ENCODE assay signal across 1 cellular context in the genomic region with DNA sequence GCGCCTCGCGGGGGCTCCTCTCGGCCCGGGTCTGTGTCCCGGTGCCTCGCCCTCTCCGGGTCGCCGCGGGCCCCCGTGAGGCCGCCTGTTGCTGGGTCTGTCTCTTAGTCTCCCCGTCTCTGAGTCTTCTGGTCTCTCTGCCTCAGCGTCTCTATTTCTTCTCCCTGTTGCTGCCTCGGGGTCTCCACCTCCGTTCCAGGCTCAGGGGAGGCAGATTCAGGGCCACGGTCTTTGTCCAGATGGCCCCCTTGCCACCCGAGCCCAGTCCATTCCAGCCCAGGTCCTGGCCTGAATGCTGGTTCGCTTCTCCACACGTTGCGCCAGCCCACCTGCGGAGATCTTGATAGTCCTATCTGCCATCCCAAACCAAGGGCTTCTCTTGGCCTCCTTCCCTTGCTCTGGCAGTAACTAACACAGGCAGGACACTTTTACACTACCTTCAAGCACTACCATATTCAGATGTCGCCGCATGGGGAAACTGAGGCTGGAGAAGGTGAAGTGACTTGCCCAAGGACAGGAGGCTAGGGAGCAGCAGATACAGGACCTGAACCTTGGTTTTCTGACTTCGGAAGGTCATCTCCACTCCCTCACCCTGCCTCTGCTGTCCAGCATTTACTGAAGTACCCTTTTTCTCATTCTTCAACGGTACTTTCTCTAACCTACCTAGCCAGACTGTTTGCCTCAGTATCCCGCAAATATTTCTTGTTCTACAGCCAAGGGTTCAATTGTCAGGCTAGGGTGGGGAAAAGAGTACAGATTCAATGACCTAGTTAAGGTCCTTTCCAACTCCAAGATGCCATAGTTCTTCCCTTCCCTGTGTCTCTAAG.
TF ChIP-seq lines count a peak whose summit lies in the region.

No MANE protein-coding gene starts in this region.

TF ChIP-seq in Ishikawa, 13 proteins besides CTCF, POLR2A, EP300 and RAD21 (continued from another document):
- TF ChIP-seq, protein P1, sequence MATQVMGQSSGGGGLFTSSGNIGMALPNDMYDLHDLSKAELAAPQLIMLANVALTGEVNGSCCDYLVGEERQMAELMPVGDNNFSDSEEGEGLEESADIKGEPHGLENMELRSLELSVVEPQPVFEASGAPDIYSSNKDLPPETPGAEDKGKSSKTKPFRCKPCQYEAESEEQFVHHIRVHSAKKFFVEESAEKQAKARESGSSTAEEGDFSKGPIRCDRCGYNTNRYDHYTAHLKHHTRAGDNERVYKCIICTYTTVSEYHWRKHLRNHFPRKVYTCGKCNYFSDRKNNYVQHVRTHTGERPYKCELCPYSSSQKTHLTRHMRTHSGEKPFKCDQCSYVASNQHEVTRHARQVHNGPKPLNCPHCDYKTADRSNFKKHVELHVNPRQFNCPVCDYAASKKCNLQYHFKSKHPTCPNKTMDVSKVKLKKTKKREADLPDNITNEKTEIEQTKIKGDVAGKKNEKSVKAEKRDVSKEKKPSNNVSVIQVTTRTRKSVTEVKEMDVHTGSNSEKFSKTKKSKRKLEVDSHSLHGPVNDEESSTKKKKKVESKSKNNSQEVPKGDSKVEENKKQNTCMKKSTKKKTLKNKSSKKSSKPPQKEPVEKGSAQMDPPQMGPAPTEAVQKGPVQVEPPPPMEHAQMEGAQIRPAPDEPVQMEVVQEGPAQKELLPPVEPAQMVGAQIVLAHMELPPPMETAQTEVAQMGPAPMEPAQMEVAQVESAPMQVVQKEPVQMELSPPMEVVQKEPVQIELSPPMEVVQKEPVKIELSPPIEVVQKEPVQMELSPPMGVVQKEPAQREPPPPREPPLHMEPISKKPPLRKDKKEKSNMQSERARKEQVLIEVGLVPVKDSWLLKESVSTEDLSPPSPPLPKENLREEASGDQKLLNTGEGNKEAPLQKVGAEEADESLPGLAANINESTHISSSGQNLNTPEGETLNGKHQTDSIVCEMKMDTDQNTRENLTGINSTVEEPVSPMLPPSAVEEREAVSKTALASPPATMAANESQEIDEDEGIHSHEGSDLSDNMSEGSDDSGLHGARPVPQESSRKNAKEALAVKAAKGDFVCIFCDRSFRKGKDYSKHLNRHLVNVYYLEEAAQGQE (IDR thresholded peaks at IDR 0.05; ENCODE audit: low read depth), result peak; percentile 31; the same call in 1 of the 2 replicates
- TF ChIP-seq CEBPB (IDR thresholded peaks at IDR 0.05) (no peak), FOXM1 (IDR thresholded peaks at IDR 0.05; ENCODE audit: borderline replicate concordance, low read depth) (no peak), NFIC (IDR thresholded peaks at IDR 0.05) (no peak), ZBTB7A (IDR thresholded peaks at IDR 0.05; ENCODE audit: low read depth) (no peak), CREB1 (IDR thresholded peaks at IDR 0.05; ENCODE audit: low read depth) (no peak)
- TF ChIP-seq, protein P2, sequence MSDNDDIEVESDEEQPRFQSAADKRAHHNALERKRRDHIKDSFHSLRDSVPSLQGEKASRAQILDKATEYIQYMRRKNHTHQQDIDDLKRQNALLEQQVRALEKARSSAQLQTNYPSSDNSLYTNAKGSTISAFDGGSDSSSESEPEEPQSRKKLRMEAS (IDR thresholded peaks at IDR 0.05), result no peak
TF ChIP-seq in Ishikawa: peak in this region for 1.
